Comparison of ENCODE assay signal across 14 cellular contexts in genomic region chr5:41183331-41183730, GRCh38. TPM values are rescaled to one million over a fixed set of nuclear protein-coding genes. Genes with fewer than 3 reads are reported as not detected.
DNase-seq lines count a peak whose midpoint lies in the region; ATAC-seq and TF ChIP-seq lines count a peak whose summit lies in the region.
"Not testable (repeated sequence)": the region's sequence is repeated elsewhere in the genome, so short reads cannot be mapped to it uniquely, and the experiment has no call there.
"Had no signal": no experiment of that assay in that cellular context is flagged by ENCODE, and none has a peak within 500 bp of the region (broad histone marks: within the 10 kb centered on the region; RNA-seq: fewer than 3 reads in every experiment).

No MANE protein-coding gene starts in this region.

- intact Hi-C loops in IMR-90 (cut with micrococcal nuclease); body of pancreas (cut with DNase I); left ventricle myocardium inferior (cut with micrococcal nuclease); right lobe of liver (cut with DNase I): not testable (repeated sequence)

- not testable (repeated sequence) for H3K56ac ChIP-seq in IMR-90 (ENCODE audit: extremely low read depth, insufficient read depth, low read length)

- H3K36me3 ChIP-seq in IMR-90 (ENCODE audit: control insufficient read depth, insufficient read depth, low read length); adipocyte (ENCODE audit: control insufficient read depth, insufficient read depth, low read length, severe bottlenecking); body of pancreas (replicated peaks in 1 of 2; ENCODE audit: insufficient read depth in 1 of 2, low read depth in 2 of 2); left ventricle myocardium inferior; subcutaneous abdominal adipose tissue (ENCODE audit: control insufficient read depth in 5 of 5, insufficient read depth in 5 of 5, low read length in 5 of 5): not testable (repeated sequence)
- H3K36me3 ChIP-seq in right lobe of liver: peaks cover 0 to 10% (median 3%) of the 10 kb centered on the region in 4 donors

- no CpG with 5 or more reads among the region's 1 CpG for WGBS in IMR-90 (ENCODE audit: extremely low coverage in 2 of 2, insufficient read length in 1 of 2), 2 experiments
- 63 to 72% methylated on average over 1 of the region's 1 CpG for WGBS in body of pancreas, 2 donors
- 53% methylated on average over 1 of the region's 1 CpG for WGBS in right lobe of liver (ENCODE audit: insufficient coverage, low coverage, low lambda C conversion rate, missing lambda C conversion rate)

- BruUV-seq in IMR-90 (replicated peaks; lab: Mats Ljungman, UMichigan): not testable (repeated sequence)

- in situ Hi-C loops in IMR-90 (cut with MboI; ENCODE audit: low sequenced_read_pairs): not testable (repeated sequence)

- peak overlapping the region; percentile 70 for H2BK5ac ChIP-seq in IMR-90 (ENCODE audit: low read depth, low read length, poor library complexity, severe bottlenecking)

- H3K4me3 ChIP-seq in AG10803 (ENCODE audit: low read length); IMR-90 (ENCODE audit: insufficient read depth, low read depth, low read length); body of pancreas; fibroblast of mammary gland (ENCODE audit: control insufficient read depth, low read depth, low read length); left ventricle myocardium inferior; right lobe of liver; subcutaneous abdominal adipose tissue (ENCODE audit: low read depth in 1 of 5, low read length in 5 of 5): not testable (repeated sequence)
- H3K4me3 ChIP-seq in adipocyte (ENCODE audit: low read length): peak overlapping the region; percentile 50

- TF ChIP-seq CTCF in AG10803 (conservative IDR thresholded peaks at IDR 0.05; ENCODE audit: low read length); IMR-90 (conservative IDR thresholded peaks at IDR 0.05; ENCODE audit: low read depth, low read length); body of pancreas (IDR thresholded peaks at IDR 0.05); fibroblast of mammary gland (conservative IDR thresholded peaks at IDR 0.05; ENCODE audit: control insufficient read depth, insufficient read depth, low read depth, low read length); left ventricle myocardium inferior (IDR thresholded peaks at IDR 0.05; ENCODE audit: borderline replicate concordance); right lobe of liver (IDR thresholded peaks at IDR 0.05): not testable (repeated sequence)

- H2BK15ac ChIP-seq in IMR-90 (ENCODE audit: low read depth, low read length): not testable (repeated sequence)

- not testable (repeated sequence) for H3K23ac ChIP-seq in IMR-90 (ENCODE audit: low read depth, low read length)

- H3K9ac ChIP-seq in IMR-90 (ENCODE audit: low read depth, low read length); subcutaneous abdominal adipose tissue (ENCODE audit: low read length in 5 of 5): not testable (repeated sequence)
- peak overlapping the region; percentile 70 for H3K9ac ChIP-seq in adipocyte (ENCODE audit: low read length)

- DNase-seq in AG10803 (ENCODE audit: low read depth) (peak; percentile 12), adipocyte (ENCODE audit: low read depth) (peak; percentile 44), fibroblast of mammary gland (ENCODE audit: low read depth) (peak; percentile 14)
- not testable (repeated sequence) for DNase-seq in IMR-90, body of pancreas, left ventricle myocardium inferior, right lobe of liver

- not testable (repeated sequence) for H2BK20ac ChIP-seq in IMR-90 (ENCODE audit: low read depth, low read length)

- H3K27ac ChIP-seq in IMR-90 (ENCODE audit: insufficient read depth, low read length): not testable (repeated sequence)
- H3K27ac ChIP-seq in body of pancreas (peak overlapping the region in 3 of 4 donors; percentile 22 to 76 (median 68)), left ventricle myocardium inferior (replicated peaks) (peak overlapping the region; percentile 38), right lobe of liver (peak overlapping the region in 2 of 3 donors; percentile 7 to 27), subcutaneous abdominal adipose tissue (ENCODE audit: low read depth, low read length) (peak overlapping the region; percentile 12)

- H2AK5ac ChIP-seq in IMR-90 (ENCODE audit: low read depth, low read length): not testable (repeated sequence)

- peak overlapping the region; percentile 87; the same call in 1 of the 2 replicates for H3K18ac ChIP-seq in IMR-90 (ENCODE audit: low read depth, low read length)

- not testable (repeated sequence) for H3K27me3 ChIP-seq in IMR-90 (ENCODE audit: control insufficient read depth, insufficient read depth, low read length); adipocyte (replicated peaks; ENCODE audit: control insufficient read depth, insufficient read depth, low read length); body of pancreas; left ventricle myocardium inferior (ENCODE audit: low read depth); right lobe of liver; subcutaneous abdominal adipose tissue (ENCODE audit: control insufficient read depth in 5 of 5, insufficient read depth in 4 of 5, low read length in 5 of 5)

- POLR2A ChIA-PET in IMR-90 (lab: Charles Lee; ENCODE audit: unreplicated experiment): not testable (repeated sequence)

- not testable (repeated sequence) for H4K20me1 ChIP-seq in IMR-90 (ENCODE audit: insufficient read depth, low read length)

- CTCF ChIA-PET in IMR-90 (lab: Yijun Ruan, JAX): interaction anchor here (0.8 kb wide), 1 partner anchor 13 kb away, joined by 4 read pairs; no protein-coding TSS in a partner anchor

- dilution Hi-C loops in IMR-90 (cut with HindIII; ENCODE audit: low sequenced_read_pairs, unreplicated experiment): not testable (repeated sequence)

- H3K4me1 ChIP-seq in IMR-90 (ENCODE audit: control insufficient read depth, insufficient read depth, low read length) (peaks cover 10% of the 10 kb centered on the region; the same call in 1 of the 2 replicates), adipocyte (ENCODE audit: control insufficient read depth, insufficient read depth, low read length) (peaks cover 36% of the 10 kb centered on the region), body of pancreas (peaks cover 53% of the 10 kb centered on the region), left ventricle myocardium inferior (peaks cover 26% of the 10 kb centered on the region), right lobe of liver (peaks cover 0 to 25% (median 11%) of the 10 kb centered on the region in 4 donors), subcutaneous abdominal adipose tissue (ENCODE audit: control insufficient read depth in 5 of 5, insufficient read depth in 5 of 5, low read length in 5 of 5) (peaks cover 0 to 40% (median 14%) of the 10 kb centered on the region in 5 donors)

- not testable (repeated sequence) for H3K9me3 ChIP-seq in IMR-90 (ENCODE audit: control insufficient read depth, insufficient read depth, low read length); adipocyte (ENCODE audit: control insufficient read depth, low read length); body of pancreas; left ventricle myocardium inferior (replicated peaks); right lobe of liver; subcutaneous abdominal adipose tissue (ENCODE audit: control insufficient read depth in 5 of 5, low read length in 5 of 5)

- H4K91ac ChIP-seq in IMR-90 (ENCODE audit: insufficient read depth, low read depth, low read length): not testable (repeated sequence)

- ATAC-seq in IMR-90 (ENCODE audit: low read depth) (peak; percentile 51), right lobe of liver (peak in 1 of 4 donors; percentile 22)
- not testable (repeated sequence) for ATAC-seq in body of pancreas

- H3K4me2 ChIP-seq in IMR-90 (ENCODE audit: low read depth, low read length): peak overlapping the region; percentile 56; the same call in 1 of the 2 replicates

- not testable (repeated sequence) for H2AK9ac ChIP-seq in IMR-90 (replicated peaks; ENCODE audit: low read depth, low read length, poor library complexity)

- not testable (repeated sequence) for H2AFZ ChIP-seq in IMR-90 (replicated peaks; ENCODE audit: low read length, poor library complexity)

- H3K9me1 ChIP-seq in IMR-90 (ENCODE audit: insufficient read depth, low read length): not testable (repeated sequence)

- H2BK120ac ChIP-seq in IMR-90 (ENCODE audit: low read depth, low read length): not testable (repeated sequence)

- H4K5ac ChIP-seq in IMR-90 (ENCODE audit: low read depth, low read length): peak overlapping the region; percentile 82; the same call in 1 of the 2 replicates

- H3K4ac ChIP-seq in IMR-90 (ENCODE audit: low read depth, low read length): not testable (repeated sequence)

- not testable (repeated sequence) for H4K8ac ChIP-seq in IMR-90 (ENCODE audit: low read depth in 2 of 2, low read length in 2 of 2)

- H3K79me1 ChIP-seq in IMR-90 (ENCODE audit: low read depth in 1 of 2, low read length in 2 of 2): not testable (repeated sequence)

- not testable (repeated sequence) for H3K14ac ChIP-seq in IMR-90 (replicated peaks; ENCODE audit: low read depth, low read length)

- not testable (repeated sequence) for TF ChIP-seq RAD21 in IMR-90 (IDR thresholded peaks at IDR 0.05; ENCODE audit: low read length)

- TF ChIP-seq POLR2A in IMR-90 (IDR thresholded peaks at IDR 0.05; ENCODE audit: low read depth, low read length); body of pancreas (IDR thresholded peaks at IDR 0.05); right lobe of liver (IDR thresholded peaks at IDR 0.05): not testable (repeated sequence)

RNA-seq across cellular contexts. Expression of gene C6, which starts 30.0 kb away (rescaled TPM):
- under 0.01 and 0.18 TPM in 2 replicates for total RNA-seq in IMR-90 (2012; rRNA removed)
- 0.05 and 0.09 TPM in 2 replicates for polyA plus RNA-seq in IMR-90 (2012; rRNA removed)
- polyA plus RNA-seq in IMR-90 (2012; cell fraction: cytosol; rRNA removed): 0.05 and 0.08 TPM in 2 replicates
- 0.12 and 0.32 TPM in 2 replicates for polyA plus RNA-seq in IMR-90 (2012; cell fraction: nucleus; rRNA removed; ENCODE audit: low replicate concordance)
- 10 to 100 TPM; 40.7 to 50.8 TPM for total RNA-seq in body of pancreas
- 89.5 TPM for total RNA-seq in left ventricle myocardium inferior
- total RNA-seq in right lobe of liver: 100 to 1,000 TPM; 284 to 753 (median 402) TPM
- total RNA-seq: Caco-2; CD8-positive, alpha-beta memory T cell; Daoy; G401; H4 had no signal
- polyA plus RNA-seq: CD8-positive, alpha-beta memory T cell; GM12878 had no signal

Comparison
In these comparisons a context has a peak if more than half of its experiments do, and no peak if none do; other contexts are left out.
1. RNA of gene C6, which starts 30.0 kb away (total RNA-seq): 284 to 753 TPM in right lobe of liver, 89.5 TPM in left ventricle myocardium inferior (single experiment) and 40.7 to 50.8 TPM in body of pancreas; under 0.01 to 0.18 TPM in IMR-90; every median in the first group is over 10 times any median in the second.